31 cellular contexts compared by ENCODE assay signal in the genomic region with DNA sequence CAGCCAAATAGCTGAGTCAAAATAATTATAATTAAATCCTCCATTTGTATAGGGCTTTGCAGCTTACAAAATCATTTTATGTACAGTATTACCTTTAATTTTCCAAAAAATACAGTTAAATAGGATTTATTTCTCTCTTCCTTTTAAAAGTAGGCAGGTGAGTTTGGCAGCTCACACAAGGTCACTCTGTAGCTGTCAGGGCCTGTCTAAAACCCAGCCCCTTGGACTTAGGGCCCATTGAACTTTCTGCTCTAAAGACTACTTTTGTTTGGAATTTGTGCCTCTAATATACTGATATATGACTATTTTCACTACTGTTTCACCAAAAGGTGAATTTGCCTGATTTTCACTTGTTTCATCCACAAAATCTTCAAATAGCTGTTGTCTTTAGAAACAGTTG. TPM values are rescaled to one million over a fixed set of nuclear protein-coding genes. Genes with fewer than 3 reads are reported as not detected.
"Had no signal": no experiment of that assay in that cellular context is flagged by ENCODE, and none has a peak within 500 bp of the region (broad histone marks: within the 10 kb centered on the region; RNA-seq: fewer than 3 reads in every experiment).

No MANE protein-coding gene starts in this region.

- H3K36me3 Mint-ChIP-seq: activated naive CD4-positive, alpha-beta T cell treated with anti-CD3 and anti-CD28 coated beads, Interleukin-2, amount 10 ng/mL, durations not matched to agents 7 days and 5 days had no signal

- H3K9me3 Mint-ChIP-seq: activated CD4-positive, alpha-beta memory T cell treated with anti-CD3 and anti-CD28 coated beads, Interleukin-2, amount 10 ng/mL, durations not matched to agents 7 days and 5 days; activated CD4-positive, alpha-beta T cell treated with anti-CD3 and anti-CD28 coated beads, Interleukin-2, amount 10 ng/mL, durations not matched to agents 24 days and 14 days; activated naive CD4-positive, alpha-beta T cell treated with anti-CD3 and anti-CD28 coated beads, Interleukin-2, amount 10 ng/mL, durations not matched to agents 7 days and 5 days; activated T-cell treated with anti-CD3 and anti-CD28 coated beads, Interleukin-2, amount 50 U/mL, for 24 hours; nephron had no signal

- H3K36me3 ChIP-seq: brain microvascular endothelial cell, left lung, neutrophil, transverse colon, uterus, WERI-Rb-1 had no signal

- DNase-seq: activated CD4-positive, alpha-beta memory T cell treated with anti-CD3 and anti-CD28 coated beads, Interleukin-2, amount 10 ng/mL, durations not matched to agents 7 days and 5 days; activated CD4-positive, alpha-beta T cell treated with anti-CD3 and anti-CD28 coated beads, Interleukin-2, amount 10 ng/mL, durations not matched to agents 24 days and 14 days; activated CD4-positive, CD25-positive, alpha-beta regulatory T cell treated with anti-CD3 and anti-CD28 coated beads, Interleukin-2, amount 50 U/mL, for 72 hours; activated CD8-positive, alpha-beta memory T cell treated with anti-CD3 and anti-CD28 coated beads, Interleukin-2, amount 50 U/mL, for 48 hours; activated gamma-delta T cell; activated naive CD4-positive, alpha-beta T cell treated with anti-CD3 and anti-CD28 coated beads, Interleukin-2, amount 10 ng/mL, durations not matched to agents 7 days and 5 days; activated T-cell treated with anti-CD3 and anti-CD28 coated beads, Interleukin-2, amount 50 U/mL, for 24 hours; amniotic stem cell; brain microvascular endothelial cell; caudate nucleus; foreskin fibroblast; head of caudate nucleus; hypothalamus; kidney glomerular epithelial cell; left lung; mesendoderm; psoas muscle; stimulated activated CD4-positive, alpha-beta T cell treated with anti-CD3 and anti-CD28 coated beads, Interleukin-15, amount 100 ng/mL, for 24 hours; stimulated activated naive CD4-positive, alpha-beta T cell treated with Interleukin-2 at 50 U/mL for 16 hours; SW 1271; T-helper 17 cell; T1000; testis; transverse colon; uterus; WERI-Rb-1 had no signal

- H3K27ac ChIP-seq: brain microvascular endothelial cell, left lung, neutrophil, testis, transverse colon, uterus, WERI-Rb-1 had no signal

- H3K27ac Mint-ChIP-seq: activated CD4-positive, alpha-beta memory T cell treated with anti-CD3 and anti-CD28 coated beads, Interleukin-2, amount 10 ng/mL, durations not matched to agents 7 days and 5 days; activated CD4-positive, alpha-beta T cell treated with anti-CD3 and anti-CD28 coated beads, Interleukin-2, amount 10 ng/mL, durations not matched to agents 24 days and 14 days; activated naive CD4-positive, alpha-beta T cell treated with anti-CD3 and anti-CD28 coated beads, Interleukin-2, amount 10 ng/mL, durations not matched to agents 7 days and 5 days; activated T-cell treated with anti-CD3 and anti-CD28 coated beads, Interleukin-2, amount 50 U/mL, for 24 hours; T-helper 17 cell had no signal

- FAIRE-seq: astrocyte, endothelial cell of umbilical vein had no signal

- H3K4me3 ChIP-seq: left lung, lung, psoas muscle, testis, transverse colon, uterus had no signal

- H3K4me3 Mint-ChIP-seq: activated CD4-positive, alpha-beta memory T cell treated with anti-CD3 and anti-CD28 coated beads, Interleukin-2, amount 10 ng/mL, durations not matched to agents 7 days and 5 days; activated CD4-positive, alpha-beta T cell treated with anti-CD3 and anti-CD28 coated beads, Interleukin-2, amount 10 ng/mL, durations not matched to agents 24 days and 14 days; activated naive CD4-positive, alpha-beta T cell treated with anti-CD3 and anti-CD28 coated beads, Interleukin-2, amount 10 ng/mL, durations not matched to agents 7 days and 5 days; activated T-cell treated with anti-CD3 and anti-CD28 coated beads, Interleukin-2, amount 50 U/mL, for 24 hours; nephron; T-helper 17 cell had no signal

- H3K4me1 ChIP-seq: left lung, testis had no signal

- H3K4me1 Mint-ChIP-seq: activated CD4-positive, alpha-beta memory T cell treated with anti-CD3 and anti-CD28 coated beads, Interleukin-2, amount 10 ng/mL, durations not matched to agents 7 days and 5 days; activated CD4-positive, alpha-beta T cell treated with anti-CD3 and anti-CD28 coated beads, Interleukin-2, amount 10 ng/mL, durations not matched to agents 24 days and 14 days; activated naive CD4-positive, alpha-beta T cell treated with anti-CD3 and anti-CD28 coated beads, Interleukin-2, amount 10 ng/mL, durations not matched to agents 7 days and 5 days; T-helper 17 cell had no signal

- H3K27me3 ChIP-seq: brain microvascular endothelial cell, left lung, testis, transverse colon, uterus had no signal

- H3K9me3 ChIP-seq: left lung, neutrophil, psoas muscle, testis, transverse colon, uterus had no signal

- ATAC-seq: left lung, T-helper 17 cell had no signal

RNA-seq across cellular contexts. Expression of a gene that starts 10.3 kb away (rescaled TPM):
- total RNA-seq: activated CD4-positive, alpha-beta T cell treated with anti-CD3 and anti-CD28 coated beads, Interleukin-2, amount 10 ng/mL, durations not matched to agents 24 days and 14 days; T-helper 17 cell had no signal
